Comparison of ENCODE assay signal across 9 cellular contexts in genomic region chr12:50786498-50787231, GRCh38. TPM values are rescaled to one million over a fixed set of nuclear protein-coding genes. Genes with fewer than 3 reads are reported as not detected.
DNase-seq lines count a peak whose midpoint lies in the region; ATAC-seq and TF ChIP-seq lines count a peak whose summit lies in the region.
"Had no signal": no experiment of that assay in that cellular context is flagged by ENCODE, and none has a peak within 500 bp of the region (broad histone marks: within the 10 kb centered on the region; RNA-seq: fewer than 3 reads in every experiment).

No MANE protein-coding gene starts in this region.

- H3K36me3 ChIP-seq in mammary epithelial cell (ENCODE audit: insufficient read depth, low read length) (peaks cover 2% of the 10 kb centered on the region), lower lobe of right lung (peaks cover 17% of the 10 kb centered on the region)

- peak overlapping the region; percentile 69 for H3K4me2 ChIP-seq in mammary epithelial cell (ENCODE audit: insufficient read depth, low read depth, low read length)

- H3K9me3 ChIP-seq in mammary epithelial cell (replicated peaks; ENCODE audit: insufficient read depth, low read length) (no peaks in the 10 kb centered on the region), lower lobe of right lung (peaks cover 4% of the 10 kb centered on the region)

- H2AFZ ChIP-seq in mammary epithelial cell (ENCODE audit: low read depth, low read length), result peak overlapping the region; percentile 72
- H2AFZ ChIP-seq: parathyroid adenoma had no signal

- 10% methylated on average over 3 of the region's 3 CpGs for WGBS in mammary epithelial cell (ENCODE audit: low coverage, missing lambda C conversion rate)

- no peaks in the 10 kb centered on the region for H4K20me1 ChIP-seq in mammary epithelial cell (ENCODE audit: insufficient read depth, low read length)

- intact Hi-C loops in mammary epithelial cell (cut with micrococcal nuclease) (loop anchor here (1.0 kb wide), 1 partner anchor 21 kb away; no protein-coding TSS in a partner anchor), lower lobe of right lung (cut with DNase I) (no loop called here)

- DNase-seq in AG04449 (ENCODE audit: low read depth, low spot score), result peak; percentile 82
- peak; percentile 87 for DNase-seq in HS-27A (ENCODE audit: low read depth)
- DNase-seq in mammary epithelial cell, result peak; percentile 98
- no peak for DNase-seq in lower lobe of right lung
- DNase-seq in effector CD8-positive, alpha-beta T cell (lab: John Stamatoyannopoulos, UW), result no peak
- no peak for DNase-seq in GM20000 (ENCODE audit: low spot score)

- H3K27me3 ChIP-seq in mammary epithelial cell (ENCODE audit: insufficient read depth, low read length), result no peaks in the 10 kb centered on the region
- H3K27me3 ChIP-seq in lower lobe of right lung (ENCODE audit: low read depth), result no peaks in the 10 kb centered on the region

- no peak for TF ChIP-seq CTCF in AG04449 (IDR thresholded peaks at IDR 0.05; ENCODE audit: insufficient read depth, low read length, missing control alignments)
- no peak for TF ChIP-seq CTCF in mammary epithelial cell (conservative IDR thresholded peaks at IDR 0.05 in 1 of 2, IDR thresholded peaks at IDR 0.05 in 1 of 2; ENCODE audit: extremely low read depth in 1 of 2, insufficient read depth in 1 of 2, low read depth in 1 of 2, low read length in 2 of 2)
- no peak for TF ChIP-seq CTCF in lower lobe of right lung (IDR thresholded peaks at IDR 0.05)
- no peak for TF ChIP-seq CTCF in GM20000 (IDR thresholded peaks at IDR 0.05; ENCODE audit: extremely low read depth, missing control alignments)

- BruUV-seq in mammary epithelial cell (replicated peaks; lab: Mats Ljungman, UMichigan), result TSS peak; percentile 86

- in situ Hi-C loops in mammary epithelial cell (cut with MboI; ENCODE audit: low sequenced_read_pairs in 2 of 2), result no loop called here

- H3K9ac ChIP-seq in mammary epithelial cell (ENCODE audit: insufficient read depth, low read length), result peak overlapping the region; percentile 78
- H3K9ac ChIP-seq: parathyroid adenoma had no signal

- H3K27ac ChIP-seq in mammary epithelial cell (ENCODE audit: insufficient read depth, low read depth, low read length) (peak overlapping the region; percentile 98), lower lobe of right lung (peak overlapping the region; percentile 66)
- H3K27ac ChIP-seq: parathyroid adenoma had no signal

- H3K79me2 ChIP-seq in mammary epithelial cell (ENCODE audit: insufficient read depth, low read length), result peaks cover 45% of the 10 kb centered on the region

- POLR2A ChIA-PET in AG04449 (lab: Yijun Ruan, JAX), result interaction anchor here (0.7 to 1.6 kb wide), 3 partner anchors 23 to 199 kb away, joined by 3 to 4 read pairs (median 4); partner anchors contain the start of gene ATF1

- H3K4me3 ChIP-seq in AG04449 (ENCODE audit: low read depth, low read length), result no peak overlapping the region
- H3K4me3 ChIP-seq in mammary epithelial cell (replicated peaks in 1 of 3; ENCODE audit: insufficient read depth in 1 of 3, low read depth in 2 of 3, low read length in 3 of 3), result peak overlapping the region in 1 of 3 experiments; percentile 7
- H3K4me3 ChIP-seq in lower lobe of right lung, result no peak overlapping the region

- ATAC-seq in lower lobe of right lung (peak; percentile 95 to 96), GM18519 (IDR thresholded peaks at IDR 0.05; ENCODE audit: low FRiP score, unreplicated experiment) (no peak), HG03460 (IDR thresholded peaks at IDR 0.05; ENCODE audit: unreplicated experiment) (no peak)

- dilution Hi-C loops in mammary epithelial cell (cut with HindIII; ENCODE audit: low sequenced_read_pairs), result no loop called here

- peaks cover 26% of the 10 kb centered on the region for H3K4me1 ChIP-seq in mammary epithelial cell (ENCODE audit: insufficient read depth, low read length)
- peaks cover 13% of the 10 kb centered on the region for H3K4me1 ChIP-seq in lower lobe of right lung

- CTCF ChIA-PET in AG04449 (lab: Yijun Ruan, JAX) (interaction anchor here (1.5 to 3.5 kb wide), 2 partner anchors 22 to 716 kb away, joined by 3 to 18 read pairs; no protein-coding TSS in a partner anchor), mammary epithelial cell (lab: Charles Lee; ENCODE audit: low non-redundant PET) (interaction anchor here (1.0 kb wide), 2 partner anchors 22 to 201 kb away, joined by 5 to 7 read pairs; no protein-coding TSS in a partner anchor)

RNA-seq across cellular contexts. Expression of gene ATF1, which starts 22.8 kb away (rescaled TPM):
- 10 to 100 TPM; 20.3 to 33.8 TPM for total RNA-seq in mammary epithelial cell
- polyA plus RNA-seq in mammary epithelial cell, result 29.7 TPM
- 41.6 TPM for polyA minus RNA-seq in mammary epithelial cell
- total RNA-seq in lower lobe of right lung, result 47.0 TPM

RNA-seq across cellular contexts. Expression of gene TMPRSS12, which starts 56.1 kb away (rescaled TPM):
- total RNA-seq in mammary epithelial cell (not detected), lower lobe of right lung (not detected)
- not detected for polyA plus RNA-seq in mammary epithelial cell
- not detected for polyA minus RNA-seq in mammary epithelial cell

Comparison
In these comparisons a context has a peak if more than half of its experiments do, and no peak if none do; other contexts are left out.
1. DNase-seq: peak in AG04449 (single experiment), HS-27A (single experiment) and mammary epithelial cell (single experiment); none in lower lobe of right lung (single experiment), effector CD8-positive, alpha-beta T cell (single experiment) and GM20000 (single experiment).
2. ATAC-seq: peak in lower lobe of right lung (2 of 2); none in GM18519 (single experiment) and HG03460 (single experiment).